20 cellular contexts compared by ENCODE assay signal in the genomic region with DNA sequence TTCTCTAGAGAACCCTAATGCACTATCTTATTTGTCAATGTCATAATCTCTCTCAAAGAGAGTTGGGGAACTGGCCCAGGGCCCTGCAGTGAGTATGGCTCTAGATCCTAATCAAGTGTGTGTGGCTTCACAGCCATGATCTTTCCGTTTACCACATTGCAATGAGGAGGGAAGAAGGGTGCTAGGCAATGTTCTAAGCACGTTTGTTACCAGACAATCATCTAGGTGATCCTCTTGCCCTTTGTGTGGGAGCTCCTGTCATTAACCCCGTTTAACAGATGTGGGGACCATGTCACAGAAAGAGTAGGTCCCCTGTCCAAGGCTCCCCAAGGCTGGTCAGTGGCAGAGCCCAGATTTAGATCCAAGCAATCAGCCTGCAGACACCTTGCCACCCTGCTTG.
DNase-seq lines count a peak whose midpoint lies in the region; ATAC-seq and TF ChIP-seq lines count a peak whose summit lies in the region.
"Had no signal": no experiment of that assay in that cellular context is flagged by ENCODE, and none has a peak within 500 bp of the region (broad histone marks: within the 10 kb centered on the region; RNA-seq: fewer than 3 reads in every experiment).

No MANE protein-coding gene starts in this region.

- no peaks in the 10 kb centered on the region for H3K4me1 ChIP-seq in endodermal cell (ENCODE audit: control insufficient read depth, insufficient read depth, low read length)
- H3K4me1 ChIP-seq: A549 had no signal

- no peaks in the 10 kb centered on the region for H3K27me3 Mint-ChIP-seq in activated CD8-positive, alpha-beta memory T cell treated with anti-CD3 and anti-CD28 coated beads, Interleukin-2, amount 10 ng/mL, durations not matched to agents 7 days and 5 days
- H3K27me3 Mint-ChIP-seq in endodermal cell (ENCODE audit: insufficient read depth) (peaks cover 4% of the 10 kb centered on the region), osteocyte (ENCODE audit: unreplicated experiment) (peaks cover 2% of the 10 kb centered on the region), WTC11 (ENCODE audit: low read depth) (no peaks in the 10 kb centered on the region)

- H3K4me1 Mint-ChIP-seq in activated CD8-positive, alpha-beta memory T cell treated with anti-CD3 and anti-CD28 coated beads, Interleukin-2, amount 10 ng/mL, durations not matched to agents 7 days and 5 days: no peaks in the 10 kb centered on the region
- H3K4me1 Mint-ChIP-seq in endodermal cell: peaks cover 2% of the 10 kb centered on the region
- no peaks in the 10 kb centered on the region for H3K4me1 Mint-ChIP-seq in osteocyte (ENCODE audit: unreplicated experiment)
- 0 out of 2 replicates have a peak, but pooled peaks cover 3% of the 10 kb centered on the region for H3K4me1 Mint-ChIP-seq in WTC11
- H3K4me1 Mint-ChIP-seq: CD14-positive monocyte; CD4-positive, alpha-beta memory T cell; GM23338 had no signal

- H3K9me3 ChIP-seq in endodermal cell (ENCODE audit: control insufficient read depth, low read length): no peaks in the 10 kb centered on the region
- H3K9me3 ChIP-seq: A549, BLaER1 had no signal

- no peak for ATAC-seq in activated CD8-positive, alpha-beta memory T cell treated with anti-CD3 and anti-CD28 coated beads, Interleukin-2, amount 10 ng/mL, durations not matched to agents 7 days and 5 days
- ATAC-seq in WTC11 (no peak), HG03457 (IDR thresholded peaks at IDR 0.05; ENCODE audit: unreplicated experiment) (no peak)
- ATAC-seq: A549, GM23338, HCT116, HepG2 had no signal

- no peaks in the 10 kb centered on the region for H3K36me3 Mint-ChIP-seq in activated CD8-positive, alpha-beta memory T cell treated with anti-CD3 and anti-CD28 coated beads, Interleukin-2, amount 10 ng/mL, durations not matched to agents 7 days and 5 days
- H3K36me3 Mint-ChIP-seq in endodermal cell (ENCODE audit: low read depth): no peaks in the 10 kb centered on the region
- no peaks in the 10 kb centered on the region for H3K36me3 Mint-ChIP-seq in osteocyte (ENCODE audit: unreplicated experiment)
- H3K36me3 Mint-ChIP-seq in WTC11: no peaks in the 10 kb centered on the region
- H3K36me3 Mint-ChIP-seq: CD14-positive monocyte; CD4-positive, alpha-beta memory T cell had no signal

- POLR2A ChIA-PET in WTC11 (lab: Charles Lee): no interaction called here

- no peak overlapping the region for H3K27ac Mint-ChIP-seq in activated CD8-positive, alpha-beta memory T cell treated with anti-CD3 and anti-CD28 coated beads, Interleukin-2, amount 10 ng/mL, durations not matched to agents 7 days and 5 days
- H3K27ac Mint-ChIP-seq in endodermal cell (no peak overlapping the region), osteocyte (ENCODE audit: unreplicated experiment) (no peak overlapping the region), WTC11 (no peak overlapping the region)
- H3K27ac Mint-ChIP-seq: CD14-positive monocyte; CD4-positive, alpha-beta memory T cell; GM23338; HFFc6 had no signal

- WGBS in endodermal cell (ENCODE audit: insufficient coverage in 1 of 2, insufficient read length in 1 of 2), 2 experiments: 92 to 95% methylated on average over 3 of the region's 3 CpGs

- no peaks in the 10 kb centered on the region for H3K36me3 ChIP-seq in endodermal cell (ENCODE audit: control insufficient read depth, insufficient read depth, low read length)
- H3K36me3 ChIP-seq: BLaER1 had no signal

- CTCF ChIA-PET in activated CD8-positive, alpha-beta memory T cell treated with anti-CD3 and anti-CD28 coated beads, Interleukin-2, amount 10 ng/mL, durations not matched to agents 7 days and 5 days (lab: Charles Lee): no interaction called here
- CTCF ChIA-PET in WTC11 (lab: Charles Lee): interaction anchor here (0.5 kb wide), 1 partner anchor 311 kb away, joined by 3 read pairs; no protein-coding TSS in a partner anchor

- H3K4me3 Mint-ChIP-seq in activated CD8-positive, alpha-beta memory T cell treated with anti-CD3 and anti-CD28 coated beads, Interleukin-2, amount 10 ng/mL, durations not matched to agents 7 days and 5 days: no peak overlapping the region
- H3K4me3 Mint-ChIP-seq in endodermal cell: no peak overlapping the region
- no peak overlapping the region for H3K4me3 Mint-ChIP-seq in osteocyte (ENCODE audit: unreplicated experiment)
- no peak overlapping the region for H3K4me3 Mint-ChIP-seq in WTC11
- H3K4me3 Mint-ChIP-seq: CD14-positive monocyte; CD4-positive, alpha-beta memory T cell; GM23338; HFFc6 had no signal

- no peaks in the 10 kb centered on the region for H3K9me3 Mint-ChIP-seq in activated CD8-positive, alpha-beta memory T cell treated with anti-CD3 and anti-CD28 coated beads, Interleukin-2, amount 10 ng/mL, durations not matched to agents 7 days and 5 days (ENCODE audit: low read depth)
- H3K9me3 Mint-ChIP-seq in endodermal cell (no peaks in the 10 kb centered on the region), osteocyte (ENCODE audit: unreplicated experiment) (no peaks in the 10 kb centered on the region), WTC11 (no peaks in the 10 kb centered on the region)
- H3K9me3 Mint-ChIP-seq: CD4-positive, alpha-beta memory T cell; GM23338 had no signal

- TF ChIP-seq CTCF in endodermal cell (conservative IDR thresholded peaks at IDR 0.05) (no peak), osteocyte (IDR thresholded peaks at IDR 0.05) (no peak), WTC11 (IDR thresholded peaks at IDR 0.05) (no peak)

- no peak overlapping the region for H3K27ac ChIP-seq in endodermal cell (ENCODE audit: low read depth, low read length)
- H3K27ac ChIP-seq: 22Rv1, A549, BLaER1 had no signal

- no peak overlapping the region for H3K9ac ChIP-seq in endodermal cell (ENCODE audit: extremely low read depth, low read length, poor library complexity, severe bottlenecking)
- H3K9ac ChIP-seq: BLaER1 had no signal

- no peaks in the 10 kb centered on the region for H3K27me3 ChIP-seq in endodermal cell (ENCODE audit: control insufficient read depth, insufficient read depth, low read length, poor library complexity, severe bottlenecking)

- H3K4me3 ChIP-seq in endodermal cell (ENCODE audit: low read length): no peak overlapping the region
- H3K4me3 ChIP-seq: A549, BLaER1, GM23338 had no signal

- DNase-seq in activated CD8-positive, alpha-beta memory T cell treated with anti-CD3 and anti-CD28 coated beads, Interleukin-2, amount 10 ng/mL, durations not matched to agents 7 days and 5 days: peak; percentile 9
- DNase-seq in activated CD8-positive, alpha-beta memory T cell treated with anti-CD3 and anti-CD28 coated beads for 24 hours: no peak
- DNase-seq in AG20443 (ENCODE audit: low spot score) (peak; percentile 1), endodermal cell (peak; percentile 11), osteocyte (ENCODE audit: extremely low spot score, unreplicated experiment) (peak; percentile 68), WTC11 (ENCODE audit: low spot score) (no peak)
- DNase-seq in activated CD4-positive, alpha-beta T cell treated with anti-CD3 and anti-CD28 coated beads for 4 hours: no peak
- DNase-seq: CD4-positive, alpha-beta memory T cell; DMS153; DMS79; GDM1; HFFc6 had no signal

TF ChIP-seq in WTC11, 78 proteins besides CTCF, POLR2A, EP300 and RAD21 (continues in another document):
- TF ChIP-seq, protein P1, sequence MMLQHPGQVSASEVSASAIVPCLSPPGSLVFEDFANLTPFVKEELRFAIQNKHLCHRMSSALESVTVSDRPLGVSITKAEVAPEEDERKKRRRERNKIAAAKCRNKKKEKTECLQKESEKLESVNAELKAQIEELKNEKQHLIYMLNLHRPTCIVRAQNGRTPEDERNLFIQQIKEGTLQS (CRISPR knock-in tag; conservative IDR thresholded peaks at IDR 0.05): no peak
- no peak for TF ChIP-seq TCF7 (CRISPR knock-in tag; IDR thresholded peaks at IDR 0.05; ENCODE audit: low read depth)
- TF ChIP-seq, protein P2, sequence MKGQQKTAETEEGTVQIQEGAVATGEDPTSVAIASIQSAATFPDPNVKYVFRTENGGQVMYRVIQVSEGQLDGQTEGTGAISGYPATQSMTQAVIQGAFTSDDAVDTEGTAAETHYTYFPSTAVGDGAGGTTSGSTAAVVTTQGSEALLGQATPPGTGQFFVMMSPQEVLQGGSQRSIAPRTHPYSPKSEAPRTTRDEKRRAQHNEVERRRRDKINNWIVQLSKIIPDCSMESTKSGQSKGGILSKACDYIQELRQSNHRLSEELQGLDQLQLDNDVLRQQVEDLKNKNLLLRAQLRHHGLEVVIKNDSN (CRISPR knock-in tag; IDR thresholded peaks at IDR 0.05): no peak
- no peak for TF ChIP-seq FOXJ3 (CRISPR knock-in tag; IDR thresholded peaks at IDR 0.05; ENCODE audit: borderline replicate concordance)
- no peak for TF ChIP-seq OVOL2 (CRISPR knock-in tag; IDR thresholded peaks at IDR 0.05; ENCODE audit: borderline replicate concordance)
- TF ChIP-seq, protein P3, sequence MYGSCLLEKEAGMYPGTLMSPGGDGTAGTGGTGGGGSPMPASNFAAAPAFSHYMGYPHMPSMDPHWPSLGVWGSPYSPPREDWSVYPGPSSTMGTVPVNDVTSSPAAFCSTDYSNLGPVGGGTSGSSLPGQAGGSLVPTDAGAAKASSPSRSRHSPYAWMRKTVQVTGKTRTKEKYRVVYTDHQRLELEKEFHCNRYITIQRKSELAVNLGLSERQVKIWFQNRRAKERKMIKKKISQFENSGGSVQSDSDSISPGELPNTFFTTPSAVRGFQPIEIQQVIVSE (CRISPR knock-in tag; IDR thresholded peaks at IDR 0.05; ENCODE audit: borderline replicate concordance): no peak
- TF ChIP-seq, protein P4, sequence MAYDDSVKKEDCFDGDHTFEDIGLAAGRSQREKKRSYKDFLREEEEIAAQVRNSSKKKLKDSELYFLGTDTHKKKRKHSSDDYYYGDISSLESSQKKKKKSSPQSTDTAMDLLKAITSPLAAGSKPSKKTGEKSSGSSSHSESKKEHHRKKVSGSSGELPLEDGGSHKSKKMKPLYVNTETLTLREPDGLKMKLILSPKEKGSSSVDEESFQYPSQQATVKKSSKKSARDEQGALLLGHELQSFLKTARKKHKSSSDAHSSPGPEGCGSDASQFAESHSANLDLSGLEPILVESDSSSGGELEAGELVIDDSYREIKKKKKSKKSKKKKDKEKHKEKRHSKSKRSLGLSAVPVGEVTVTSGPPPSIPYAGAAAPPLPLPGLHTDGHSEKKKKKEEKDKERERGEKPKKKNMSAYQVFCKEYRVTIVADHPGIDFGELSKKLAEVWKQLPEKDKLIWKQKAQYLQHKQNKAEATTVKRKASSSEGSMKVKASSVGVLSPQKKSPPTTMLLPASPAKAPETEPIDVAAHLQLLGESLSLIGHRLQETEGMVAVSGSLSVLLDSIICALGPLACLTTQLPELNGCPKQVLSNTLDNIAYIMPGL (CRISPR knock-in tag; IDR thresholded peaks at IDR 0.05): no peak
- TF ChIP-seq SMAD4 (CRISPR knock-in tag; IDR thresholded peaks at IDR 0.05): no peak
- no peak for TF ChIP-seq MXD4 (CRISPR knock-in tag; IDR thresholded peaks at IDR 0.05; ENCODE audit: borderline replicate concordance)
- no peak for TF ChIP-seq JAZF1 (CRISPR knock-in tag; IDR thresholded peaks at IDR 0.05)

Comparison
In these comparisons a context has a peak if more than half of its experiments do, and no peak if none do; other contexts are left out.
1. DNase-seq: peak in activated CD8-positive, alpha-beta memory T cell treated with anti-CD3 and anti-CD28 coated beads, Interleukin-2, amount 10 ng/mL, durations not matched to agents 7 days and 5 days (single experiment), AG20443 (single experiment), endodermal cell (single experiment) and osteocyte (single experiment); none in activated CD8-positive, alpha-beta memory T cell treated with anti-CD3 and anti-CD28 coated beads for 24 hours (single experiment), WTC11 (single experiment) and activated CD4-positive, alpha-beta T cell treated with anti-CD3 and anti-CD28 coated beads for 4 hours (0 of 2).